ENCODE assay signal across 1 cellular context in genomic region chr22:45453764-45454163, GRCh38.
TF ChIP-seq lines count a peak whose summit lies in the region.

No MANE protein-coding gene starts in this region.

TF ChIP-seq in IMR-90, 13 proteins besides CTCF, POLR2A, EP300 and RAD21 (continued from another document):
- TF ChIP-seq CEBPB (IDR thresholded peaks at IDR 0.05; ENCODE audit: low read depth, low read length) (no peak), ELK1 (IDR thresholded peaks at IDR 0.05; ENCODE audit: borderline replicate concordance, low read depth, low read length) (no peak), CHD1 (IDR thresholded peaks at IDR 0.05; ENCODE audit: low read depth, low read length) (no peak), FOS (IDR thresholded peaks at IDR 0.05; ENCODE audit: low read depth, low read length) (no peak), SMC3 (IDR thresholded peaks at IDR 0.05; ENCODE audit: low read depth, low read length) (no peak), RCOR1 (IDR thresholded peaks at IDR 0.05; ENCODE audit: insufficient replicate concordance, low read length) (no peak), RFX5 (IDR thresholded peaks at IDR 0.05; ENCODE audit: low read depth, low read length) (no peak), USF2 (IDR thresholded peaks at IDR 0.05; ENCODE audit: low read depth, low read length) (no peak), NFE2L2 (IDR thresholded peaks at IDR 0.05; ENCODE audit: low read depth, low read length) (no peak), MXI1 (IDR thresholded peaks at IDR 0.05; ENCODE audit: borderline replicate concordance, low read depth, low read length) (no peak), MAFK (IDR thresholded peaks at IDR 0.05; ENCODE audit: low read depth, low read length) (no peak)
